Comparison of ENCODE assay signal across 39 cellular contexts in the genomic region with DNA sequence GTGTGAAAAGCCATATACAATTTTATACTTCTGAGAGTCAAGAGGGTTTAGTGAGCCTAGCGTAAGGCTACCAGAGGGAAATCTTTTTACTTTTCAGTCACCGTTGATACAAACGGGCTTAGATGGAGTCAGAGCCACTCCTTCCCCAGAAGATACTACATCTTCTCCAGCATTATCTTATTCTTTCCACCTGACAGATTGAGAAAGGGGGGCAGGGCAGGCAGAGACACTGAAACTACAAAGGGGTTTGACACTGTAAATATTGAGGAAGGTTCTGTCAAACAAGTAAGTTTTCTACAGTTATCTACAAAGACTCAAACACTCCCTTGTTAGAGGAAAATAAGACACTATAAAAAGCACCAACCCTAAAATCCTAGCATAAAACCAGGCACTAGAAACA.
"Had no signal": no experiment of that assay in that cellular context is flagged by ENCODE, and none has a peak within 500 bp of the region (broad histone marks: within the 10 kb centered on the region; RNA-seq: fewer than 3 reads in every experiment).

No MANE protein-coding gene starts in this region.

- H3K27ac Mint-ChIP-seq: activated naive CD4-positive, alpha-beta T cell treated with anti-CD3 and anti-CD28 coated beads for 36 hours; activated naive CD4-positive, alpha-beta T cell treated with anti-CD3 and anti-CD28 coated beads, Interleukin-2, amount 10 ng/mL, durations not matched to agents 7 days and 5 days; activated naive CD4-positive, alpha-beta T cell treated with anti-CD3 and anti-CD28 coated beads, Interleukin-2, amount 50 U/mL, for 24 hours; activated naive CD4-positive, alpha-beta T cell treated with anti-CD3 and anti-CD28 coated beads, Interleukin-2, amount 50 U/mL, for 72 hours; activated naive CD8-positive, alpha-beta T cell; activated naive CD8-positive, alpha-beta T cell treated with anti-CD3 and anti-CD28 coated beads for 36 hours; activated naive CD8-positive, alpha-beta T cell treated with anti-CD3 and anti-CD28 coated beads, Interleukin-2, amount 10 ng/mL, durations not matched to agents 7 days and 5 days; activated naive CD8-positive, alpha-beta T cell treated with anti-CD3 and anti-CD28 coated beads, Interleukin-2, amount 50 U/mL, for 24 hours; activated T-cell treated with anti-CD3 and anti-CD28 coated beads, Interleukin-2, amount 50 U/mL, for 24 hours; activated T-cell treated with anti-CD3 and anti-CD28 coated beads, Interleukin-2, amount 50 U/mL, for 72 hours; activated T-helper 1 cell treated with anti-CD3 and anti-CD28 coated beads, Interleukin-12 subunit alpha, Interleukin-12 subunit beta, Interleukin-2, Interleukin-4 antibody, amounts not matched to agents 30 ng/mL and 10 ng/mL and 1 ng/mL, durations not matched to agents 14 hours and 24 hours and 36 hours; activated T-helper 17 cell treated with anti-CD3 and anti-CD28 coated beads, Interleukin-2, amount 50 U/mL, for 72 hours; activated T-helper 2 cell treated with anti-CD3 and anti-CD28 coated beads, Interferon-gamma antibody, Interleukin-2, Interleukin-4, amounts not matched to agents 10 μg/mL and 5 μg/mL and 100 μg/mL, durations not matched to agents 14 hours and 24 hours and 36 hours; brain had no signal

- FAIRE-seq: astrocyte, bronchial epithelial cell had no signal

- H3K4me3 Mint-ChIP-seq: activated naive CD4-positive, alpha-beta T cell treated with anti-CD3 and anti-CD28 coated beads for 36 hours; activated naive CD4-positive, alpha-beta T cell treated with anti-CD3 and anti-CD28 coated beads, Interleukin-2, amount 10 ng/mL, durations not matched to agents 7 days and 5 days; activated naive CD4-positive, alpha-beta T cell treated with anti-CD3 and anti-CD28 coated beads, Interleukin-2, amount 50 U/mL, for 24 hours; activated naive CD8-positive, alpha-beta T cell; activated naive CD8-positive, alpha-beta T cell treated with anti-CD3 and anti-CD28 coated beads for 36 hours; activated naive CD8-positive, alpha-beta T cell treated with anti-CD3 and anti-CD28 coated beads, Interleukin-2, amount 10 ng/mL, durations not matched to agents 7 days and 5 days; activated naive CD8-positive, alpha-beta T cell treated with anti-CD3 and anti-CD28 coated beads, Interleukin-2, amount 50 U/mL, for 24 hours; activated T-cell treated with anti-CD3 and anti-CD28 coated beads, Interleukin-2, amount 50 U/mL, for 24 hours; activated T-cell treated with anti-CD3 and anti-CD28 coated beads, Interleukin-2, amount 50 U/mL, for 4 hours; activated T-cell treated with anti-CD3 and anti-CD28 coated beads, Interleukin-2, amount 50 U/mL, for 72 hours; activated T-helper 1 cell treated with anti-CD3 and anti-CD28 coated beads, Interleukin-12 subunit alpha, Interleukin-12 subunit beta, Interleukin-2, Interleukin-4 antibody, amounts not matched to agents 30 ng/mL and 10 ng/mL and 1 ng/mL, durations not matched to agents 14 hours and 24 hours and 36 hours; activated T-helper 17 cell treated with anti-CD3 and anti-CD28 coated beads, Interleukin-2, amount 50 U/mL, for 72 hours; brain; central memory CD8-positive, alpha-beta T cell had no signal

- DNase-seq: activated effector memory CD4-positive, alpha-beta T cell treated with anti-CD3 and anti-CD28 coated beads, Interleukin-2, amount 50 U/mL, for 16 hours; activated effector memory CD4-positive, alpha-beta T cell treated with Interleukin-2 at 50 U/mL for 16 hours; activated gamma-delta T cell; activated gamma-delta T cell treated with Interleukin-2 at 50 U/mL for 16 hours; activated naive CD4-positive, alpha-beta T cell; activated naive CD4-positive, alpha-beta T cell treated with anti-CD3 and anti-CD28 coated beads for 36 hours; activated naive CD4-positive, alpha-beta T cell treated with anti-CD3 and anti-CD28 coated beads, Interleukin-2, amount 10 ng/mL, durations not matched to agents 7 days and 5 days; activated naive CD4-positive, alpha-beta T cell treated with anti-CD3 and anti-CD28 coated beads, Interleukin-2, amount 50 U/mL, for 16 hours; activated naive CD4-positive, alpha-beta T cell treated with Interleukin-2 at 50 U/mL for 16 hours; activated naive CD8-positive, alpha-beta T cell treated with anti-CD3 and anti-CD28 coated beads for 36 hours; activated naive CD8-positive, alpha-beta T cell treated with anti-CD3 and anti-CD28 coated beads, Interleukin-2, amount 10 ng/mL, durations not matched to agents 7 days and 5 days; activated naive CD8-positive, alpha-beta T cell treated with anti-CD3 and anti-CD28 coated beads, Interleukin-2, amount 50 U/mL, for 24 hours; activated T-cell treated with anti-CD3 and anti-CD28 coated beads, Interleukin-2, amount 50 U/mL, for 1 hour; activated T-cell treated with anti-CD3 and anti-CD28 coated beads, Interleukin-2, amount 50 U/mL, for 24 hours; activated T-cell treated with anti-CD3 and anti-CD28 coated beads, Interleukin-2, amount 50 U/mL, for 4 hours; activated T-cell treated with anti-CD3 and anti-CD28 coated beads, Interleukin-2, amount 50 U/mL, for 48 hours; activated T-cell treated with anti-CD3 and anti-CD28 coated beads, Interleukin-2, amount 50 U/mL, for 72 hours; adrenal gland; amniotic stem cell; amygdala; anterior cingulate cortex; aorta; body of pancreas; brain microvascular endothelial cell; caudate nucleus; central memory CD4-positive, alpha-beta T cell; cerebellar nuclear complex had no signal

- H3K36me3 Mint-ChIP-seq: activated naive CD4-positive, alpha-beta T cell treated with anti-CD3 and anti-CD28 coated beads, Interleukin-2, amount 10 ng/mL, durations not matched to agents 7 days and 5 days; activated naive CD4-positive, alpha-beta T cell treated with anti-CD3 and anti-CD28 coated beads, Interleukin-2, amount 50 U/mL, for 24 hours; activated naive CD4-positive, alpha-beta T cell treated with anti-CD3 and anti-CD28 coated beads, Interleukin-2, amount 50 U/mL, for 72 hours; activated naive CD8-positive, alpha-beta T cell; activated naive CD8-positive, alpha-beta T cell treated with anti-CD3 and anti-CD28 coated beads for 36 hours; activated naive CD8-positive, alpha-beta T cell treated with anti-CD3 and anti-CD28 coated beads, Interleukin-2, amount 10 ng/mL, durations not matched to agents 7 days and 5 days; brain had no signal

- H3K9me3 ChIP-seq: adrenal gland, ascending aorta, body of pancreas, breast epithelium had no signal

- H3K9me3 Mint-ChIP-seq: activated naive CD4-positive, alpha-beta T cell treated with anti-CD3 and anti-CD28 coated beads, Interleukin-2, amount 10 ng/mL, durations not matched to agents 7 days and 5 days; activated naive CD4-positive, alpha-beta T cell treated with anti-CD3 and anti-CD28 coated beads, Interleukin-2, amount 50 U/mL, for 24 hours; activated naive CD4-positive, alpha-beta T cell treated with anti-CD3 and anti-CD28 coated beads, Interleukin-2, amount 50 U/mL, for 72 hours; activated naive CD8-positive, alpha-beta T cell treated with anti-CD3 and anti-CD28 coated beads for 36 hours; activated naive CD8-positive, alpha-beta T cell treated with anti-CD3 and anti-CD28 coated beads, Interleukin-2, amount 10 ng/mL, durations not matched to agents 7 days and 5 days; activated naive CD8-positive, alpha-beta T cell treated with anti-CD3 and anti-CD28 coated beads, Interleukin-2, amount 50 U/mL, for 24 hours; activated T-cell treated with anti-CD3 and anti-CD28 coated beads, Interleukin-2, amount 50 U/mL, for 4 hours; activated T-helper 1 cell treated with anti-CD3 and anti-CD28 coated beads, Interleukin-12 subunit alpha, Interleukin-12 subunit beta, Interleukin-2, Interleukin-4 antibody, amounts not matched to agents 30 ng/mL and 10 ng/mL and 1 ng/mL, durations not matched to agents 14 hours and 24 hours and 36 hours; activated T-helper 17 cell treated with anti-CD3 and anti-CD28 coated beads, Interleukin-2, amount 50 U/mL, for 72 hours; activated T-helper 2 cell treated with anti-CD3 and anti-CD28 coated beads, Interferon-gamma antibody, Interleukin-2, Interleukin-4, amounts not matched to agents 10 μg/mL and 5 μg/mL and 100 μg/mL, durations not matched to agents 14 hours and 24 hours and 36 hours; central memory CD8-positive, alpha-beta T cell had no signal

- H3K4me1 Mint-ChIP-seq: activated naive CD4-positive, alpha-beta T cell treated with anti-CD3 and anti-CD28 coated beads, Interleukin-2, amount 10 ng/mL, durations not matched to agents 7 days and 5 days; activated naive CD4-positive, alpha-beta T cell treated with anti-CD3 and anti-CD28 coated beads, Interleukin-2, amount 50 U/mL, for 24 hours; activated naive CD8-positive, alpha-beta T cell treated with anti-CD3 and anti-CD28 coated beads for 36 hours; activated naive CD8-positive, alpha-beta T cell treated with anti-CD3 and anti-CD28 coated beads, Interleukin-2, amount 10 ng/mL, durations not matched to agents 7 days and 5 days; activated naive CD8-positive, alpha-beta T cell treated with anti-CD3 and anti-CD28 coated beads, Interleukin-2, amount 50 U/mL, for 24 hours; activated T-helper 17 cell treated with anti-CD3 and anti-CD28 coated beads, Interleukin-2, amount 50 U/mL, for 72 hours; brain; central memory CD8-positive, alpha-beta T cell had no signal

- ATAC-seq: activated naive CD4-positive, alpha-beta T cell treated with anti-CD3 and anti-CD28 coated beads, Interleukin-2, amount 50 U/mL, for 72 hours; activated naive CD8-positive, alpha-beta T cell treated with anti-CD3 and anti-CD28 coated beads, Interleukin-2, amount 50 U/mL, for 24 hours; activated T-cell treated with anti-CD3 and anti-CD28 coated beads, Interleukin-2, amount 50 U/mL, for 4 hours; activated T-cell treated with anti-CD3 and anti-CD28 coated beads, Interleukin-2, amount 50 U/mL, for 72 hours; activated T-helper 17 cell treated with anti-CD3 and anti-CD28 coated beads, Interleukin-2, amount 50 U/mL, for 72 hours; body of pancreas had no signal

- H3K27me3 Mint-ChIP-seq: activated naive CD4-positive, alpha-beta T cell treated with anti-CD3 and anti-CD28 coated beads, Interleukin-2, amount 10 ng/mL, durations not matched to agents 7 days and 5 days; activated naive CD4-positive, alpha-beta T cell treated with anti-CD3 and anti-CD28 coated beads, Interleukin-2, amount 50 U/mL, for 24 hours; activated naive CD8-positive, alpha-beta T cell treated with anti-CD3 and anti-CD28 coated beads for 36 hours; activated naive CD8-positive, alpha-beta T cell treated with anti-CD3 and anti-CD28 coated beads, Interleukin-2, amount 10 ng/mL, durations not matched to agents 7 days and 5 days; activated naive CD8-positive, alpha-beta T cell treated with anti-CD3 and anti-CD28 coated beads, Interleukin-2, amount 50 U/mL, for 24 hours; activated T-cell treated with anti-CD3 and anti-CD28 coated beads, Interleukin-2, amount 50 U/mL, for 24 hours; brain had no signal

- H3K27me3 ChIP-seq: adrenal gland, ascending aorta, body of pancreas, brain microvascular endothelial cell, breast epithelium had no signal

- H3K4me1 ChIP-seq: adrenal gland, ascending aorta, body of pancreas, breast epithelium had no signal

- H3K36me3 ChIP-seq: adrenal gland, ascending aorta, brain microvascular endothelial cell, breast epithelium had no signal

- H3K27ac ChIP-seq: adrenal gland, ascending aorta, body of pancreas, brain microvascular endothelial cell, breast epithelium had no signal

- H3K4me3 ChIP-seq: adrenal gland, ascending aorta, body of pancreas, breast epithelium had no signal
